Comparison of ENCODE assay signal across 8 cellular contexts in genomic region chr11:35286156-35286555, GRCh38.
"Had no signal": no experiment of that assay in that cellular context is flagged by ENCODE, and none has a peak within 500 bp of the region (broad histone marks: within the 10 kb centered on the region; RNA-seq: fewer than 3 reads in every experiment).

No MANE protein-coding gene starts in this region.

- H3K27ac Mint-ChIP-seq: HFFc6 had no signal

- H3K27ac ChIP-seq: GM23248 had no signal

- H3K9me3 Mint-ChIP-seq: HFFc6 had no signal

- ATAC-seq: HCT116, K562 had no signal

- H3K4me3 Mint-ChIP-seq: HFFc6 had no signal

- H3K36me3 ChIP-seq: HAP-1 had no signal

- DNase-seq: GM23248, GOT3, H7, HFFc6, KG1 had no signal

- H3K4me3 ChIP-seq: GM23248, HAP-1, K562 had no signal

- H3K4me1 ChIP-seq: HAP-1 had no signal

- H3K9me3 ChIP-seq: HAP-1 had no signal
